In genomic region chr14:100376751-100377171, GRCh38 we compare ENCODE assay signal across 8 cellular contexts. TPM values are rescaled to one million over a fixed set of nuclear protein-coding genes. Genes with fewer than 3 reads are reported as not detected.
DNase-seq lines count a peak whose midpoint lies in the region; ATAC-seq, FAIRE-seq and TF ChIP-seq lines count a peak whose summit lies in the region.

No MANE protein-coding gene starts in this region.

- in situ Hi-C loops in ACHN (cut with HindIII; ENCODE audit: low pct_ligation_motif_present, low pct_unique_long_range_greater_than_20kb, low sequenced_read_pairs), result no loop called here

- peak overlapping the region; percentile 77 for H3K4me3 ChIP-seq in HFF-Myc (replicated peaks; ENCODE audit: low read depth, low read length)
- peak overlapping the region; percentile 94 for H3K4me3 ChIP-seq in iPS-18a (ENCODE audit: low read length)
- peak overlapping the region; percentile 55 to 85 (median 78) for H3K4me3 ChIP-seq in subcutaneous abdominal adipose tissue (ENCODE audit: low read depth in 1 of 5, low read length in 5 of 5)

- no peaks in the 10 kb centered on the region for H3K9me3 ChIP-seq in iPS-18a (ENCODE audit: control insufficient read depth, low read depth, low read length)
- no peaks in the 10 kb centered on the region for H3K9me3 ChIP-seq in subcutaneous abdominal adipose tissue (ENCODE audit: control insufficient read depth in 5 of 5, low read length in 5 of 5)

- H3K27ac ChIP-seq in iPS-18a (ENCODE audit: low read length) (peak overlapping the region; percentile 65), subcutaneous abdominal adipose tissue (ENCODE audit: low read depth, low read length) (peak overlapping the region; percentile 98)

- intact Hi-C loops in activated T-helper 1 cell treated with anti-CD3 and anti-CD28 coated beads, Interleukin-12 subunit alpha, Interleukin-12 subunit beta, Interleukin-2, Interleukin-4 antibody, amounts not matched to agents 30 ng/mL and 10 ng/mL and 1 ng/mL, durations not matched to agents 14 hours and 24 hours and 36 hours (cut with micrococcal nuclease), result loop anchor here (1.0 to 10.0 kb wide), 8 partner anchors 73 to 1438 kb away; partner anchors contain the start of genes CCNK and CYP46A1

- DNase-seq in ACHN, result peak; percentile 70
- no peak for DNase-seq in HFF-Myc (ENCODE audit: extremely low read depth, low read depth)
- DNase-seq in activated T-helper 1 cell treated with anti-CD3 and anti-CD28 coated beads, Interleukin-12 subunit alpha, Interleukin-12 subunit beta, Interleukin-2, Interleukin-4 antibody, amounts not matched to agents 30 ng/mL and 10 ng/mL and 1 ng/mL, durations not matched to agents 14 hours and 24 hours and 36 hours (ENCODE audit: low spot score), result no peak
- DNase-seq in frontal cortex (ENCODE audit: low spot score in 2 of 2), result no peak
- no peak for DNase-seq in NCI-H2227 (lab: John Stamatoyannopoulos, UW; ENCODE audit: unreplicated experiment)

- peaks cover 50% of the 10 kb centered on the region for H3K4me1 Mint-ChIP-seq in activated T-helper 1 cell treated with anti-CD3 and anti-CD28 coated beads, Interleukin-12 subunit alpha, Interleukin-12 subunit beta, Interleukin-2, Interleukin-4 antibody, amounts not matched to agents 30 ng/mL and 10 ng/mL and 1 ng/mL, durations not matched to agents 14 hours and 24 hours and 36 hours (ENCODE audit: low read depth)

- FAIRE-seq in frontal cortex (lab: Jason Lieb, UNC), result no peak

- H3K4me1 ChIP-seq in iPS-18a (ENCODE audit: control insufficient read depth, low read depth, low read length) (peaks cover 15% of the 10 kb centered on the region), subcutaneous abdominal adipose tissue (ENCODE audit: control insufficient read depth in 5 of 5, insufficient read depth in 5 of 5, low read length in 5 of 5) (peaks cover 3 to 47% (median 29%) of the 10 kb centered on the region in 5 donors)

- H3K36me3 ChIP-seq in iPS-18a (ENCODE audit: control insufficient read depth, low read depth, low read length) (no peaks in the 10 kb centered on the region), subcutaneous abdominal adipose tissue (ENCODE audit: control insufficient read depth in 5 of 5, insufficient read depth in 5 of 5, low read length in 5 of 5) (peaks cover 0 to 11% (median 7%) of the 10 kb centered on the region in 5 donors)

- H3K9me3 Mint-ChIP-seq in activated T-helper 1 cell treated with anti-CD3 and anti-CD28 coated beads, Interleukin-12 subunit alpha, Interleukin-12 subunit beta, Interleukin-2, Interleukin-4 antibody, amounts not matched to agents 30 ng/mL and 10 ng/mL and 1 ng/mL, durations not matched to agents 14 hours and 24 hours and 36 hours, result no peaks in the 10 kb centered on the region

- peak overlapping the region; percentile 96 for H3K27ac Mint-ChIP-seq in activated T-helper 1 cell treated with anti-CD3 and anti-CD28 coated beads, Interleukin-12 subunit alpha, Interleukin-12 subunit beta, Interleukin-2, Interleukin-4 antibody, amounts not matched to agents 30 ng/mL and 10 ng/mL and 1 ng/mL, durations not matched to agents 14 hours and 24 hours and 36 hours

- ATAC-seq in GM18867 (IDR thresholded peaks at IDR 0.05; ENCODE audit: unreplicated experiment), result no peak

- peaks cover 2% of the 10 kb centered on the region for H3K27me3 Mint-ChIP-seq in activated T-helper 1 cell treated with anti-CD3 and anti-CD28 coated beads, Interleukin-12 subunit alpha, Interleukin-12 subunit beta, Interleukin-2, Interleukin-4 antibody, amounts not matched to agents 30 ng/mL and 10 ng/mL and 1 ng/mL, durations not matched to agents 14 hours and 24 hours and 36 hours (ENCODE audit: insufficient read depth)

- H3K9ac ChIP-seq in iPS-18a (ENCODE audit: low read length) (peak overlapping the region; percentile 65), subcutaneous abdominal adipose tissue (ENCODE audit: low read length in 5 of 5) (peak overlapping the region; percentile 70 to 85 (median 75))

- H3K27me3 ChIP-seq in iPS-18a (ENCODE audit: control insufficient read depth, insufficient read depth, low read length) (no peaks in the 10 kb centered on the region), subcutaneous abdominal adipose tissue (ENCODE audit: control insufficient read depth in 5 of 5, insufficient read depth in 4 of 5, low read length in 5 of 5) (no peaks in the 10 kb centered on the region)

- peak overlapping the region; percentile 97 for H3K4me3 Mint-ChIP-seq in activated T-helper 1 cell treated with anti-CD3 and anti-CD28 coated beads, Interleukin-12 subunit alpha, Interleukin-12 subunit beta, Interleukin-2, Interleukin-4 antibody, amounts not matched to agents 30 ng/mL and 10 ng/mL and 1 ng/mL, durations not matched to agents 14 hours and 24 hours and 36 hours

- peak; percentile 32 for TF ChIP-seq CTCF in HFF-Myc (IDR thresholded peaks at IDR 0.05; ENCODE audit: low read depth, low read length, missing control alignments)

- peaks cover 32% of the 10 kb centered on the region for H3K36me3 Mint-ChIP-seq in activated T-helper 1 cell treated with anti-CD3 and anti-CD28 coated beads, Interleukin-12 subunit alpha, Interleukin-12 subunit beta, Interleukin-2, Interleukin-4 antibody, amounts not matched to agents 30 ng/mL and 10 ng/mL and 1 ng/mL, durations not matched to agents 14 hours and 24 hours and 36 hours (ENCODE audit: low read depth)

RNA-seq across cellular contexts. Expression of gene WDR25, which starts 0.5 kb away (rescaled TPM):
- 7.4 and 9.5 TPM in 2 replicates for total RNA-seq in activated T-helper 1 cell treated with anti-CD3 and anti-CD28 coated beads, Interleukin-12 subunit alpha, Interleukin-12 subunit beta, Interleukin-2, Interleukin-4 antibody, amounts not matched to agents 30 ng/mL and 10 ng/mL and 1 ng/mL, durations not matched to agents 14 hours and 24 hours and 36 hours
- 15.5 TPM for total RNA-seq in frontal cortex

RNA-seq across cellular contexts. Expression of gene SLC25A47, which starts 53.6 kb away (rescaled TPM):
- not detected in 2 replicates for total RNA-seq in activated T-helper 1 cell treated with anti-CD3 and anti-CD28 coated beads, Interleukin-12 subunit alpha, Interleukin-12 subunit beta, Interleukin-2, Interleukin-4 antibody, amounts not matched to agents 30 ng/mL and 10 ng/mL and 1 ng/mL, durations not matched to agents 14 hours and 24 hours and 36 hours
- total RNA-seq in frontal cortex, result not detected
